Comparison of ENCODE assay signal across 8 cellular contexts in the genomic region with DNA sequence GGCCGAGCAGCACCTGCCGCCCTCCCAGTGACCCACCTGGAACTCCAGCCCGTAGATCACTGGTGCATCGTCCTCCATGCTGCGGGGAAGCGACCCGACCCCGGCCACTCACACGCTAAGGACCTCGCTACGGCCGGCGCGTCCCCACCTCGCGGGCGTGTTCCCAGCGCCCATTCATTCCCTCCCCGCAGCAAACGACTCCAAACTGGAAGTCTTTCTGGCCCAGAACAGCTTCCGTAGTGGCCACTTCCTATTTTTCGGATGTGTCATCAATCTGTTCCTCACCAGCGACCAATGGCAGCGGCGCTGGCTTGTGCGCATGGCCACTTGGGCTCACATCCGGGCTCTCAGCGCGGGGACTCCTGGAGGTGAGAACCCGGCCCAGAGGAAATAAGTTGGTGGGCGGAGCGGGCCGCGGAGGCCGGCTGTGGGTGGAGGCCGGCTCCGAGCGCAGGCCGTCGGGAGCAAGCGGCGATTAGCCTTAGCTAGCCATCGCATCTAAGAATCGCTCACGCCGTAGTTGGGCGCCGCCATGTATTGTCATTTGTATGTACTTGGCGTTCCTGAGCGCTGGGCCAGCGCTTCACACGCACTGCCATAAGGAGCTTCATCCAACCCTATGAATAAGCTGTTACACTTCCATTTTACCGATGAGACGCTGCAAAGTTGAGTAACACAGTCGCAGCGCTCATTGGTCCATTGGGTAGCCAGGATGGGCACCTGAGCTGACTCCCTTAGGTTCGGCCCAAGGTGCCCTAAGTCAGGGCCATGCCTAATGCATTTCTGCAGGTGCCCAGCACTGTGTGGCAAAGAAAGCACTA. TPM values are rescaled to one million over a fixed set of nuclear protein-coding genes. Genes with fewer than 3 reads are reported as not detected.
DNase-seq lines count a peak whose midpoint lies in the region; ATAC-seq and TF ChIP-seq lines count a peak whose summit lies in the region.

A gene (minus strand): TSS at position 207 of the 821 bp plus-strand sequence. CDS start 129 bp downstream, at position 78.

- ATAC-seq in HG02870 (IDR thresholded peaks at IDR 0.05; ENCODE audit: unreplicated experiment) (peak; percentile 74), heart right ventricle (peak; percentile 93 to 97 (median 96)), upper lobe of right lung (peak; percentile 95)

- 1 to 2% methylated on average over 57 of the region's 57 CpGs for WGBS in heart right ventricle, 2 donors

- peaks cover 6 to 46% (median 40%) of the 10 kb centered on the region in 9 donors for H3K4me1 ChIP-seq in heart right ventricle
- H3K4me1 ChIP-seq in upper lobe of right lung: peaks cover 30% of the 10 kb centered on the region

- no peaks in the 10 kb centered on the region for H3K9me3 ChIP-seq in heart right ventricle
- H3K9me3 ChIP-seq in upper lobe of right lung: no peaks in the 10 kb centered on the region

- H3K27me3 ChIP-seq in heart right ventricle (no peaks in the 10 kb centered on the region), upper lobe of right lung (no peaks in the 10 kb centered on the region)

- H3K4me3 ChIP-seq in heart right ventricle (peak within 1 kb of the TSS; percentile 64 to 99 (median 76)), upper lobe of right lung (peak within 1 kb of the TSS; percentile 96)

- in situ Hi-C loops in GM13976 (cut with MboI; ENCODE audit: low sequenced_read_pairs, unreplicated experiment): no loop called here

- intact Hi-C loops in T-helper 1 cell treated with Interleukin-12 subunit alpha and Interleukin-12 subunit beta and Interleukin-4 antibody, amounts not matched to agents 30 ng/mL and 1 ng/mL, for 36 hours (cut with micrococcal nuclease): loop anchor here (1.0 to 5.0 kb wide), 9 partner anchors 47 to 1321 kb away; a partner anchor contains a TSS
- intact Hi-C loops in heart right ventricle (cut with DNase I) (loop anchor here in 3 of 10 donors (1.0 to 5.0 kb wide), 3 partner anchors 84 to 199 kb away; a partner anchor contains a TSS), posterior vena cava (cut with DNase I) (no loop called here), upper lobe of right lung (cut with DNase I) (no loop called here)

- H3K36me3 ChIP-seq in heart right ventricle (peaks cover 0 to 25% (median 5%) of the 10 kb centered on the region in 9 donors), upper lobe of right lung (peaks cover 10% of the 10 kb centered on the region)

- peak; percentile 97 for DNase-seq in GM13976 (ENCODE audit: low spot score)
- peak; percentile 94 for DNase-seq in NCI-H146 treated with DMSO at 0.1 percent for 48 hours (lab: John Stamatoyannopoulos, UW; ENCODE audit: unreplicated experiment)
- DNase-seq in amniotic epithelial cell (ENCODE audit: low read depth): peak; percentile 98
- DNase-seq in heart right ventricle: peak; percentile 98
- peak; percentile 100 for DNase-seq in posterior vena cava (ENCODE audit: low spot score)
- DNase-seq in upper lobe of right lung: peak; percentile 99

- TF ChIP-seq CTCF in GM13976 (IDR thresholded peaks at IDR 0.05; ENCODE audit: borderline replicate concordance, control extremely low read depth, extremely low read depth, insufficient read depth, missing control alignments): no peak
- peak in 2 of 9 donors; percentile 24 to 30 for TF ChIP-seq CTCF in heart right ventricle (IDR thresholded peaks at IDR 0.05)
- TF ChIP-seq CTCF in upper lobe of right lung (IDR thresholded peaks at IDR 0.05): peak; percentile 18

- H3K27ac ChIP-seq in heart right ventricle (peak within 1 kb of the TSS; percentile 80 to 98 (median 92)), upper lobe of right lung (peak within 1 kb of the TSS; percentile 88)

RNA-seq across cellular contexts. Expression of the gene that starts here (rescaled TPM):
- 45.2 and 50.1 TPM in 2 replicates for total RNA-seq in T-helper 1 cell treated with Interleukin-12 subunit alpha and Interleukin-12 subunit beta and Interleukin-4 antibody, amounts not matched to agents 30 ng/mL and 1 ng/mL, for 36 hours
- 10 to 100 TPM in 7 of 10 donors, 1 to 10 TPM in 3; 8.2 to 14.7 (median 12.0) TPM for total RNA-seq in heart right ventricle
- polyA plus RNA-seq in heart right ventricle: 10 to 100 TPM in 1 of 2 donors, 1 to 10 TPM in 1; 6.8 to 22.3 TPM
- 10 to 100 TPM; 14.1 to 16.3 TPM for total RNA-seq in posterior vena cava
- 16.6 TPM for total RNA-seq in upper lobe of right lung

Comparison
In these comparisons a context has a peak if more than half of its experiments do, and no peak if none do; other contexts are left out.
1. Peak in every context shown above with its lines: DNase-seq, ATAC-seq, H3K4me3 ChIP-seq and H3K27ac ChIP-seq.